In the genomic region with DNA sequence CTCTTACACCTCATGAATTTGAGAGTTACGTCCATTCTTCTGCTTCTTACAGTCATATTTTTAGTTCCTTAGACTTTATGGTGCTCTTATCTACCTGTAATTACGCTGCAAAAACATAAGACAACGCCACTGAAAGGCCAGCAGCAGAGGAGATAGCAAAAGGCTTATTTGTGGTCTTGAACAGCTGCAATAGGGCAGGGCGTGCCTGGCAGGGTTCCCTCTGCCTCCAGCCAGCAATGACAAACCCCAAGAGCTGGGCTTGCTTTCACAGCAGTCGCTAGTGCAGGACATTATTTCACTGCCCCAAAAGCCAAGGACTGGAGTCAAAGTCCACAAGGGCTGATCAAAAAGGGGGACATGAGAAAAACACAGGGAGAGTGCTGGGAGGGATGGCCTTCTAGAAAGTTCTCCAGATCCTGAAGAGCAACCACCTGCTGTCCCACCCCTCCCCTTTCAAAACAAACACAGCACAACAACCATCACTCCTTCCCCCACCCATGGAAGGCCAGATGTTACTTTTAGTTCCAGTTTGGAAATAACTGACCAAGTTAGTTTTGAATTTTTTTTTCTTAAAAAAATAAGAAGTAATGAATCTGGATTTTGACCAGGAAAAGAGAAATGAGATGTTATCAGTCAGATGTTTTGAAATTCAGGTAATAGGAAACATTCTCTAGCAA, we compare ENCODE assay signal across 1 cellular context.
TF ChIP-seq lines count a peak whose summit lies in the region.

No MANE protein-coding gene starts in this region.

TF ChIP-seq in HEK293, 187 proteins besides CTCF, POLR2A, EP300 and RAD21:
- TF ChIP-seq, protein P1, sequence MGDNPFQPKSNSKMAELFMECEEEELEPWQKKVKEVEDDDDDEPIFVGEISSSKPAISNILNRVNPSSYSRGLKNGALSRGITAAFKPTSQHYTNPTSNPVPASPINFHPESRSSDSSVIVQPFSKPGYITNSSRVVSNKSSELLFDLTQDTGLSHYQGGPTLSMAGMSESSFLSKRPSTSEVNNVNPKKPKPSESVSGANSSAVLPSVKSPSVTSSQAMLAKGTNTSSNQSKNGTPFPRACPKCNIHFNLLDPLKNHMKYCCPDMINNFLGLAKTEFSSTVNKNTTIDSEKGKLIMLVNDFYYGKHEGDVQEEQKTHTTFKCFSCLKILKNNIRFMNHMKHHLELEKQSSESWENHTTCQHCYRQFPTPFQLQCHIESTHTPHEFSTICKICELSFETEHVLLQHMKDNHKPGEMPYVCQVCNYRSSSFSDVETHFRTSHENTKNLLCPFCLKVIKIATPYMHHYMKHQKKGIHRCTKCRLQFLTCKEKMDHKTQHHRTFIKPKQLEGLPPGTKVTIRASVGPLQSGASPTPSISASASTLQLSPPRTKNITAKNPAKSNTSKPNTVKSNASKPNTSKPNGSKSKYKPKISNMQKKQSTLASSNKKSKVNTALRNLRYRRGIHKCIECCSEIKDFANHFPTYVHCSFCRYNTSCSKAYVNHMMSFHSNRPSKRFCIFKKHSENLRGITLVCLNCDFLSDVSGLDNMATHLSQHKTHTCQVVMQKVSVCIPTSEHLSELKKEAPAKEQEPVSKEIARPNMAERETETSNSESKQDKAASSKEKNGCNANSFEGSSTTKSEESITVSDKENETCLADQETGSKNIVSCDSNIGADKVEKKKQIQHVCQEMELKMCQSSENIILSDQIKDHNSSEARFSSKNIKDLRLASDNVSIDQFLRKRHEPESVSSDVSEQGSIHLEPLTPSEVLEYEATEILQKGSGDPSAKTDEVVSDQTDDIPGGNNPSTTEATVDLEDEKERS (tag by site-specific recombination; IDR thresholded peaks at IDR 0.05) = no peak
- TF ChIP-seq ZNF571 (tag by site-specific recombination; IDR thresholded peaks at IDR 0.05) (no peak), KLF1 (tag by site-specific recombination; IDR thresholded peaks at IDR 0.05) (peak; percentile 20; the same call in 1 of the 2 replicates), ZNF10 (tag by site-specific recombination; IDR thresholded peaks at IDR 0.05) (no peak), FEZF1 (tag by site-specific recombination; IDR thresholded peaks at IDR 0.05) (peak; percentile 51), ZNF37A (tag by site-specific recombination; IDR thresholded peaks at IDR 0.05) (no peak), OSR2 (tag by site-specific recombination; IDR thresholded peaks at IDR 0.05) (peak; percentile 36; the same call in 1 of the 2 replicates), ZNF670 (tag by site-specific recombination; IDR thresholded peaks at IDR 0.05; ENCODE audit: low read depth) (no peak)
